Comparison of ENCODE assay signal across 28 cellular contexts in the genomic region with DNA sequence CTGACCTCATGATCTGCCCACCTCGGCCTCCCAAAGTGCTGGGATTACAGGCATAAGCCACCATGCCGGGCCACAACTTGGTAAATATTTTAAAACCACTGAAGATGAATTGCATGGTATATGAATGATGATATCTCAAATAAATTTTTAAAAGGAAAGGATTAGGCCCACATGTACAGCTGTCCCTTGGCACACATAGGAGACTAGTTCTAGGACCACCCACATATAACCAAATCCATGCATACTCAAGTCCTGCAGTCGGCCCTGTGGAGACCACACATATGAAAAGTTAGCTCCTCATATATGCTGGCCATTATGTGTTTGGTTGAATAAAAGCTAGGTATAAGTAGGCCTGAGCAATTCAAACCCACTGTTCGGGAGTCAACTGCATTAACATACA. TPM values are rescaled to one million over a fixed set of nuclear protein-coding genes. Genes with fewer than 3 reads are reported as not detected.
"Had no signal": no experiment of that assay in that cellular context is flagged by ENCODE, and none has a peak within 500 bp of the region (broad histone marks: within the 10 kb centered on the region; RNA-seq: fewer than 3 reads in every experiment).

No MANE protein-coding gene starts in this region.

- H3K4me1 ChIP-seq: colonic mucosa, lower lobe of right lung had no signal

- FAIRE-seq: endometrium, kidney had no signal

- H3K4me3 ChIP-seq: colonic mucosa, esophagus squamous epithelium, gastrocnemius medialis, heart right ventricle, left lung, lower lobe of right lung had no signal

- H3K27me3 Mint-ChIP-seq: dendritic cell treated with granulocyte-macrophage colony-stimulating factor and Interleukin-4, amounts not matched to agents 40 ng/mL and 50 ng/mL, for 4 days; effector memory CD8-positive, alpha-beta T cell had no signal

- H3K4me1 Mint-ChIP-seq: endodermal cell had no signal

- H3K27ac ChIP-seq: colonic mucosa, epithelial cell of prostate, esophagus squamous epithelium, gastrocnemius medialis, heart right ventricle, left lung, lower lobe of right lung had no signal

- H3K9me3 Mint-ChIP-seq: dendritic cell treated with granulocyte-macrophage colony-stimulating factor and Interleukin-4, amounts not matched to agents 40 ng/mL and 50 ng/mL, for 4 days; effector memory CD8-positive, alpha-beta T cell; endodermal cell; immature natural killer cell had no signal

- H3K9me3 ChIP-seq: colonic mucosa, esophagus squamous epithelium, gastrocnemius medialis, heart right ventricle, left lung, lower lobe of right lung had no signal

- H3K27ac Mint-ChIP-seq: dendritic cell treated with granulocyte-macrophage colony-stimulating factor and Interleukin-4, amounts not matched to agents 40 ng/mL and 50 ng/mL, for 4 days; endodermal cell; immature natural killer cell had no signal

- H3K4me3 Mint-ChIP-seq: dendritic cell treated with granulocyte-macrophage colony-stimulating factor and Interleukin-4, amounts not matched to agents 40 ng/mL and 50 ng/mL, for 4 days; effector memory CD8-positive, alpha-beta T cell; endodermal cell; immature natural killer cell had no signal

- H3K27me3 ChIP-seq: colonic mucosa, esophagus squamous epithelium, gastrocnemius medialis, heart right ventricle, left lung had no signal

- DNase-seq: colonic mucosa; cortex of kidney; effector CD8-positive, alpha-beta T cell; effector memory CD8-positive, alpha-beta T cell; endodermal cell; erythroblast; esophagus squamous epithelium; foreskin fibroblast; foreskin melanocyte; gastrocnemius medialis; glutamatergic neuron; head of caudate nucleus; heart right ventricle; hypothalamus; immature natural killer cell; islet precursor cell; kidney; left lung; left ventricle myocardium superior; lower lobe of right lung; mesendoderm; midbrain had no signal

- ATAC-seq: effector memory CD8-positive, alpha-beta T cell; esophagus mucosa; gastrocnemius medialis; heart right ventricle; left lung; left ventricle myocardium superior; lower lobe of right lung had no signal

RNA-seq across cellular contexts. Expression of a gene that starts 36.8 kb away (rescaled TPM):
- total RNA-seq: dermis microvascular lymphatic vessel endothelial cell, lung microvascular endothelial cell had no signal
